In genomic region chr10:132427939-132428367, GRCh38 we compare ENCODE assay signal across 23 cellular contexts. TPM values are rescaled to one million over a fixed set of nuclear protein-coding genes. Genes with fewer than 3 reads are reported as not detected.
DNase-seq lines count a peak whose midpoint lies in the region; ATAC-seq, FAIRE-seq and TF ChIP-seq lines count a peak whose summit lies in the region.
"Had no signal": no experiment of that assay in that cellular context is flagged by ENCODE, and none has a peak within 500 bp of the region (broad histone marks: within the 10 kb centered on the region; RNA-seq: fewer than 3 reads in every experiment).

No MANE protein-coding gene starts in this region.

- H3K56ac ChIP-seq in H1 (replicated peaks; ENCODE audit: insufficient read length, low read depth, low read length), result no peak overlapping the region

- no peaks in the 10 kb centered on the region for H3K9me3 Mint-ChIP-seq in CD4-positive, alpha-beta T cell
- no peaks in the 10 kb centered on the region for H3K9me3 Mint-ChIP-seq in activated T-helper 17 cell treated with anti-CD3 and anti-CD28 coated beads, Interleukin-2, amount 50 U/mL, for 72 hours

- H2BK12ac ChIP-seq in H1 (ENCODE audit: low read depth, low read length), result no peak overlapping the region

- peak; percentile 22 for ATAC-seq in CD4-positive, alpha-beta T cell (ENCODE audit: poor library complexity)
- ATAC-seq in activated T-helper 17 cell treated with anti-CD3 and anti-CD28 coated beads, Interleukin-2, amount 50 U/mL, for 72 hours (replicated peaks), result peak; percentile 45
- ATAC-seq in HG02623 (IDR thresholded peaks at IDR 0.05; ENCODE audit: unreplicated experiment), result no peak
- ATAC-seq: Panc1 had no signal

- peak overlapping the region; percentile 21 for H4K91ac ChIP-seq in H1 (replicated peaks; ENCODE audit: insufficient read length, low read length)

- no peak for DNase-seq in CD4-positive, alpha-beta T cell
- DNase-seq in GM12891 (ENCODE audit: insufficient read length, low spot score) (no peak), H1 (ENCODE audit: low read depth in 1 of 2, low spot score in 2 of 2) (no peak), DMS79 (lab: John Stamatoyannopoulos, UW) (no peak), NCI-H748 treated with DMSO at 0.1 percent for 48 hours (lab: John Stamatoyannopoulos, UW) (no peak)
- DNase-seq: BE2C, COR-L47, DMS 273 treated with DMSO at 0.1 percent for 48 hours, DND-41, GOT3, NCI-H1105 treated with DMSO at 0.1 percent for 48 hours, NCI-H1694, NCI-H2081, NCI-H2171, NCI-H345, NCI-H524, NCI-H82, SIG-M5, SK-N-SH had no signal

- 96% methylated on average over 2 of the region's 2 CpGs; no CpG with 5 or more reads in 1 of the 2 experiments for WGBS in H1 (ENCODE audit: extremely low coverage in 1 of 2, insufficient coverage in 1 of 2, insufficient read length in 1 of 2, insufficient replicate concordance in 2 of 2, low coverage in 1 of 2, low lambda C conversion rate in 2 of 2, missing lambda C conversion rate in 1 of 2), 2 experiments

- no peak overlapping the region for H3K4me3 ChIP-seq in H1 (ENCODE audit: extremely low read depth in 1 of 4, insufficient read depth in 2 of 4, low read depth in 3 of 4, low read length in 4 of 4)

- TF ChIP-seq CTCF in CD4-positive, alpha-beta T cell (IDR thresholded peaks at IDR 0.05), result no peak
- TF ChIP-seq CTCF in H1 (IDR thresholded peaks at IDR 0.05; ENCODE audit: control extremely low read depth in 1 of 3, insufficient read depth in 1 of 3, low read depth in 1 of 3, low read length in 3 of 3), result no peak

- H3K27me3 Mint-ChIP-seq in CD4-positive, alpha-beta T cell, result no peaks in the 10 kb centered on the region
- no peaks in the 10 kb centered on the region for H3K27me3 Mint-ChIP-seq in activated T-helper 17 cell treated with anti-CD3 and anti-CD28 coated beads, Interleukin-2, amount 50 U/mL, for 72 hours

- intact Hi-C loops in CD4-positive, alpha-beta T cell (cut with DNase I, micrococcal nuclease), result no loop called here

- no peaks in the 10 kb centered on the region for H3K27me3 ChIP-seq in CD4-positive, alpha-beta T cell (ENCODE audit: control insufficient read depth, insufficient read depth, low read length)
- no peaks in the 10 kb centered on the region for H3K27me3 ChIP-seq in H1 (replicated peaks in 1 of 4; ENCODE audit: control insufficient read depth in 3 of 4, extremely low read depth in 1 of 4, insufficient read depth in 3 of 4, low read length in 3 of 4)
- H3K27me3 ChIP-seq: BE2C had no signal

- 0 out of 2 replicates have a peak, but pooled peaks cover 5% of the 10 kb centered on the region for H3K79me1 ChIP-seq in H1 (ENCODE audit: low read depth, low read length)

- no peak overlapping the region for H3K27ac Mint-ChIP-seq in CD4-positive, alpha-beta T cell
- no peak overlapping the region for H3K27ac Mint-ChIP-seq in activated T-helper 17 cell treated with anti-CD3 and anti-CD28 coated beads, Interleukin-2, amount 50 U/mL, for 72 hours

- FAIRE-seq in GM12891 (lab: Jason Lieb, UNC) (peak; percentile 76), H1 (lab: Jason Lieb, UNC) (no peak)
- FAIRE-seq: GM12892 had no signal

- no peaks in the 10 kb centered on the region; a peak in 1 of 8 replicates for H3K36me3 ChIP-seq in H1 (ENCODE audit: control insufficient read depth in 2 of 4, insufficient read depth in 4 of 4, low read length in 3 of 4)

- POLR2A ChIA-PET in CD4-positive, alpha-beta T cell (lab: Charles Lee), result no interaction called here
- POLR2A ChIA-PET in H1 (lab: Charles Lee; ENCODE audit: partially characterized antibody), result no interaction called here

- TF ChIP-seq EP300 in H1 (IDR thresholded peaks at IDR 0.05; ENCODE audit: borderline replicate concordance in 1 of 2, low read depth in 2 of 2, low read length in 2 of 2), result no peak

- no peak overlapping the region for H3K23ac ChIP-seq in H1 (ENCODE audit: insufficient read length)

- no peaks in the 10 kb centered on the region for H3K79me2 ChIP-seq in H1 (ENCODE audit: control insufficient read depth in 1 of 2, insufficient read depth in 2 of 2, low read length in 2 of 2)

- no peak overlapping the region for H3K4ac ChIP-seq in H1 (replicated peaks; ENCODE audit: insufficient read length, low read depth, low read length)

- H3K9me3 ChIP-seq in CD4-positive, alpha-beta T cell (ENCODE audit: control insufficient read depth, low read length), result no peaks in the 10 kb centered on the region
- peaks cover 0 to 5% of the 10 kb centered on the region in 2 experiments; a peak in 1 of 4 replicates for H3K9me3 ChIP-seq in H1 (ENCODE audit: insufficient read depth in 2 of 2, low read depth in 1 of 2, low read length in 1 of 2)
- H3K9me3 ChIP-seq: BE2C, SK-N-SH had no signal

- H2BK5ac ChIP-seq in H1 (ENCODE audit: low read depth, low read length), result no peak overlapping the region

- peaks cover 11% of the 10 kb centered on the region; the same call in 1 of the 2 replicates for H3K23me2 ChIP-seq in H1 (ENCODE audit: low read depth, low read length)

- no peak overlapping the region for H3K27ac ChIP-seq in CD4-positive, alpha-beta T cell (ENCODE audit: low read depth, low read length)
- H3K27ac ChIP-seq in H1 (ENCODE audit: low read depth, low read length), result no peak overlapping the region

- H3K14ac ChIP-seq in H1 (ENCODE audit: insufficient read length), result no peak overlapping the region

- H2BK20ac ChIP-seq in H1 (ENCODE audit: low read length), result no peak overlapping the region

- TF ChIP-seq POLR2A in GM12891 (IDR thresholded peaks at IDR 0.05; ENCODE audit: low read depth, low read length), result no peak
- TF ChIP-seq POLR2A in H1 (IDR thresholded peaks at IDR 0.05; ENCODE audit: control extremely low read depth in 1 of 2, low read depth in 2 of 2, low read length in 2 of 2), result no peak

- peaks cover 13% of the 10 kb centered on the region for H3K4me1 Mint-ChIP-seq in CD4-positive, alpha-beta T cell (ENCODE audit: low read depth)
- H3K4me1 Mint-ChIP-seq in activated T-helper 17 cell treated with anti-CD3 and anti-CD28 coated beads, Interleukin-2, amount 50 U/mL, for 72 hours, result peaks cover 6% of the 10 kb centered on the region

- H4K20me1 ChIP-seq in H1 (replicated peaks in 1 of 2; ENCODE audit: control insufficient read depth in 1 of 2, insufficient read depth in 2 of 2, low read length in 2 of 2), result peaks cover 0 to 16% of the 10 kb centered on the region in 2 experiments

- peaks cover 0 to 11% (median 1%) of the 10 kb centered on the region in 4 experiments; a peak in 4 of 7 replicates for H3K4me1 ChIP-seq in H1 (replicated peaks in 1 of 4; ENCODE audit: control insufficient read depth in 3 of 4, insufficient read depth in 4 of 4, low read length in 3 of 4)

- H3K9ac ChIP-seq in H1 (replicated peaks in 1 of 4; ENCODE audit: extremely low read depth in 1 of 4, low read depth in 3 of 4, low read length in 3 of 4), result no peak overlapping the region; a peak in 1 of 7 replicates
- H3K9ac ChIP-seq: SK-N-SH had no signal

- no peak overlapping the region for H4K8ac ChIP-seq in H1 (ENCODE audit: extremely low read depth, insufficient read depth, low read length)

- H2AK5ac ChIP-seq in H1 (ENCODE audit: low read depth, low read length), result peak overlapping the region; percentile 60; the same call in 1 of the 2 replicates

- no peak overlapping the region for H2BK15ac ChIP-seq in H1 (ENCODE audit: low read length)

- no peak overlapping the region for H2AFZ ChIP-seq in H1 (ENCODE audit: low read length)

- H3K18ac ChIP-seq in H1 (ENCODE audit: extremely low read depth, low read length), result no peak overlapping the region

- H3K36me3 Mint-ChIP-seq in CD4-positive, alpha-beta T cell (ENCODE audit: low read depth), result no peaks in the 10 kb centered on the region
- H3K36me3 Mint-ChIP-seq in activated T-helper 17 cell treated with anti-CD3 and anti-CD28 coated beads, Interleukin-2, amount 50 U/mL, for 72 hours (ENCODE audit: low read depth), result no peaks in the 10 kb centered on the region

- H4K5ac ChIP-seq in H1 (ENCODE audit: insufficient read length, low read depth, low read length), result no peak overlapping the region

- no peak overlapping the region for H3K4me2 ChIP-seq in H1 (ENCODE audit: insufficient read depth in 1 of 2, low read depth in 2 of 2, low read length in 2 of 2)
- H3K4me2 ChIP-seq: SK-N-SH had no signal

- no peak for TF ChIP-seq RAD21 in H1 (IDR thresholded peaks at IDR 0.05 in 1 of 2, conservative IDR thresholded peaks at IDR 0.05 in 1 of 2; ENCODE audit: low read depth in 2 of 2, low read length in 2 of 2)

- no peak overlapping the region for H2BK120ac ChIP-seq in H1 (replicated peaks; ENCODE audit: low read depth, low read length)

- CTCF ChIA-PET in CD4-positive, alpha-beta T cell (lab: Charles Lee), result no interaction called here
- CTCF ChIA-PET in H1 (lab: Charles Lee; ENCODE audit: partially characterized antibody), result no interaction called here

- H3K4me3 Mint-ChIP-seq in CD4-positive, alpha-beta T cell, result no peak overlapping the region
- H3K4me3 Mint-ChIP-seq in activated T-helper 17 cell treated with anti-CD3 and anti-CD28 coated beads, Interleukin-2, amount 50 U/mL, for 72 hours, result no peak overlapping the region

TF ChIP-seq in GM12891, 5 proteins besides CTCF, POLR2A, EP300 and RAD21:
- TF ChIP-seq POLR2AphosphoS5 (IDR thresholded peaks at IDR 0.05; ENCODE audit: low read depth, low read length) (no peak), SPI1 (IDR thresholded peaks at IDR 0.05; ENCODE audit: low read depth, low read length) (no peak), POU2F2 (IDR thresholded peaks at IDR 0.05; ENCODE audit: low read depth, low read length) (no peak), PAX5 (IDR thresholded peaks at IDR 0.05; ENCODE audit: insufficient read depth, low read length, severe bottlenecking) (no peak)

TF ChIP-seq in H1, 55 proteins besides CTCF, POLR2A, EP300 and RAD21 (continues in another document):
- TF ChIP-seq PHF8 (conservative IDR thresholded peaks at IDR 0.05; ENCODE audit: low read depth, low read length) (no peak), MAFK (IDR thresholded peaks at IDR 0.05; ENCODE audit: low read depth, low read length) (no peak), NANOG (IDR thresholded peaks at IDR 0.05; ENCODE audit: insufficient read depth, low read depth, low read length, poor library complexity, severe bottlenecking) (no peak), CEBPB (IDR thresholded peaks at IDR 0.05; ENCODE audit: low read depth, low read length) (no peak)

RNA-seq across cellular contexts. Expression of gene PWWP2B, which starts 31.0 kb away (rescaled TPM):
- 10 to 100 TPM; 19.2 to 19.6 TPM for total RNA-seq in CD4-positive, alpha-beta T cell
- 0.13 TPM for polyA plus RNA-seq in GM12891 (2012; ENCODE audit: low read depth, missing spikeins)
- 1 to 10 TPM; 1.5 to 3.1 TPM for total RNA-seq in activated T-helper 17 cell treated with anti-CD3 and anti-CD28 coated beads, Interleukin-2, amount 50 U/mL, for 72 hours
- total RNA-seq in H1 (2021; fragmentation: NEBNext Ultra II Directional; extraction: Animal tissue kit (Norgen Biotek cat#: 25700)), result 10.8 and 11.0 TPM in 2 replicates
- 5.3 and 9.4 TPM in 2 replicates for polyA plus RNA-seq in H1 (2011; rRNA removed)
- polyA plus RNA-seq in H1 (2011; cell fraction: cytosol; rRNA removed), result 7.2 TPM
- 17.0 TPM for polyA plus RNA-seq in H1 (2011; cell fraction: nucleus; rRNA removed)
- 4.8 to 8.4 TPM (median 8.0 TPM) in 4 replicates for polyA plus RNA-seq in H1 (2012, experiment 1 of 2)
- 6.0 TPM for polyA plus RNA-seq in H1 (2012, experiment 2 of 2)
- 6.0 TPM for polyA plus RNA-seq in H1 (2013, experiment 1 of 2)
- polyA plus RNA-seq in H1 (2013, experiment 2 of 2), result 5.5 TPM
- polyA minus RNA-seq in H1 (2011; rRNA and poly(A)+ RNA removed), result 1.2 and 1.4 TPM in 2 replicates
- 5.2 TPM for polyA minus RNA-seq in H1 (2011; cell fraction: cytosol; rRNA and poly(A)+ RNA removed)
- polyA minus RNA-seq in H1 (2011; cell fraction: nucleus; rRNA and poly(A)+ RNA removed), result 7.0 TPM
